In the genomic region with DNA sequence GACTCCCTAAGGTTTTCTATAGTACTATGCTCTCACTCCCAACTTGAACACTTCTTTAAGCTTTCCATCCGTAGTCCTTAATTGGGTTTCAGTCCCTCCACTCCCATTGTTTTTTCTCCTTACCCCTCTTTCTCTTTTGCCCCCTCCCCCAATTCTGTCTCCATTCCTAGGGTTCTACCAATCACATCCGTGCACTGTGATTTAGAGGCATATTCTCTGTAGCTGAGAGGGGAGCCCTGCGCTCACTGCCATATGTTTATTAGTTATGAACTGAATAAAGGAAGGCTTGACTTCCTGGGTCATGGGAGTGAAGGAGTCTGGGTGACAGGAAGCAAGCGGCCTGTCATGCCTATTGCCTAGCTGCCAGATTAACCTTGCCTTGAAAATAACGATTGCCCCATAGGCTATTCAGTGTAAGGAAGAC, we compare ENCODE assay signal across 8 cellular contexts. TPM values are rescaled to one million over a fixed set of nuclear protein-coding genes. Genes with fewer than 3 reads are reported as not detected.
DNase-seq lines count a peak whose midpoint lies in the region; ATAC-seq and TF ChIP-seq lines count a peak whose summit lies in the region.

No MANE protein-coding gene starts in this region.

- H3K27me3 Mint-ChIP-seq in IgD-negative memory B cell (no peaks in the 10 kb centered on the region), brain (peaks cover 21% of the 10 kb centered on the region)

- 0 out of 2 replicates have a peak, but pooled peaks cover 3% of the 10 kb centered on the region for H3K36me3 ChIP-seq in SJCRH30
- peaks cover 3% of the 10 kb centered on the region for H3K36me3 ChIP-seq in smooth muscle cell (ENCODE audit: low read depth)

- H3K27ac Mint-ChIP-seq in IgD-negative memory B cell (peak overlapping the region; percentile 96 to 98 (median 98)), brain (peak overlapping the region; percentile 96 to 100 (median 99))

- peaks cover 2 to 14% (median 3%) of the 10 kb centered on the region in 3 donors for H3K4me1 Mint-ChIP-seq in IgD-negative memory B cell
- peaks cover 19% of the 10 kb centered on the region for H3K4me1 Mint-ChIP-seq in brain

- H3K4me1 ChIP-seq in SJCRH30: no peaks in the 10 kb centered on the region
- peaks cover 8% of the 10 kb centered on the region for H3K4me1 ChIP-seq in smooth muscle cell (ENCODE audit: low read depth)

- H3K9ac ChIP-seq in smooth muscle cell (ENCODE audit: low read depth): peak overlapping the region; percentile 84

- H3K27me3 ChIP-seq in SJCRH30 (no peaks in the 10 kb centered on the region), smooth muscle cell (ENCODE audit: low read depth) (no peaks in the 10 kb centered on the region)

- TF ChIP-seq CTCF in brain (conservative IDR thresholded peaks at IDR 0.05) (no peak), smooth muscle cell (IDR thresholded peaks at IDR 0.05; ENCODE audit: borderline replicate concordance, insufficient read depth, poor library complexity, severe bottlenecking) (no peak)

- H3K4me3 Mint-ChIP-seq in IgD-negative memory B cell: peak overlapping the region; percentile 89 to 97 (median 92)
- peak overlapping the region; percentile 93 to 97 (median 95) for H3K4me3 Mint-ChIP-seq in brain

- H2AFZ ChIP-seq in smooth muscle cell (ENCODE audit: low read depth): peak overlapping the region; percentile 51

- H3K9me3 Mint-ChIP-seq in IgD-negative memory B cell (peaks cover 0 to 2% (median 0%) of the 10 kb centered on the region in 3 donors), brain (no peaks in the 10 kb centered on the region)

- H3K27ac ChIP-seq in SJCRH30: peak overlapping the region; percentile 89
- H3K27ac ChIP-seq in smooth muscle cell (ENCODE audit: low read depth): peak overlapping the region; percentile 89

- ATAC-seq in GM21367 (IDR thresholded peaks at IDR 0.05; ENCODE audit: unreplicated experiment): peak; percentile 54

- no peaks in the 10 kb centered on the region for H3F3A ChIP-seq in smooth muscle cell (ENCODE audit: low read depth)

- H3K36me3 Mint-ChIP-seq in IgD-negative memory B cell: no peaks in the 10 kb centered on the region
- H3K36me3 Mint-ChIP-seq in brain: peaks cover 3% of the 10 kb centered on the region

- peak overlapping the region; percentile 82 for H3K4me2 ChIP-seq in smooth muscle cell

- no peaks in the 10 kb centered on the region for H4K20me1 ChIP-seq in smooth muscle cell (ENCODE audit: low read depth)

- DNase-seq in DMS153 (lab: John Stamatoyannopoulos, UW) (peak; percentile 13), SJCRH30 (peak; percentile 54 to 64), iPS-NIHi11 (ENCODE audit: low spot score) (peak; percentile 17), smooth muscle cell (lab: John Stamatoyannopoulos, UW; ENCODE audit: unreplicated experiment) (no peak), hippocampal formation (lab: John Stamatoyannopoulos, UW) (no peak)

- WGBS in smooth muscle cell (ENCODE audit: low lambda C conversion rate): 33% methylated on average over 5 of the region's 5 CpGs

- H3K79me2 ChIP-seq in smooth muscle cell (ENCODE audit: low read depth): peaks cover 7% of the 10 kb centered on the region

- peak overlapping the region; percentile 85 for H3K4me3 ChIP-seq in SJCRH30
- peak overlapping the region; percentile 58 for H3K4me3 ChIP-seq in smooth muscle cell

- H3K9me3 ChIP-seq in SJCRH30 (replicated peaks): no peaks in the 10 kb centered on the region
- no peaks in the 10 kb centered on the region for H3K9me3 ChIP-seq in smooth muscle cell (replicated peaks; ENCODE audit: low read depth)

RNA-seq across cellular contexts. Expression of a gene that starts 0.5 kb away (rescaled TPM):
- polyA plus RNA-seq in IgD-negative memory B cell (72.3 TPM), brain (ENCODE audit: insufficient read depth, low read depth, low replicate concordance) (50.4 TPM), smooth muscle cell (88.6 and 97.0 TPM in 2 replicates)
- total RNA-seq in SJCRH30 (2014; rRNA removed; shearing (Covaris generic)): 78.7 and 84.8 TPM in 2 replicates
- total RNA-seq in smooth muscle cell: 72.3 and 80.4 TPM in 2 replicates

RNA-seq across cellular contexts. Expression of a gene that starts 25.5 kb away (rescaled TPM):
- 14.9 TPM for polyA plus RNA-seq in IgD-negative memory B cell
- total RNA-seq in SJCRH30 (2014; rRNA removed; shearing (Covaris generic)): 22.9 and 23.3 TPM in 2 replicates
- 10.1 TPM for polyA plus RNA-seq in brain (ENCODE audit: insufficient read depth, low read depth, low replicate concordance)
- total RNA-seq in smooth muscle cell: 27.0 and 32.6 TPM in 2 replicates
- 13.2 and 17.9 TPM in 2 replicates for polyA plus RNA-seq in smooth muscle cell

RNA-seq across cellular contexts. Expression of a gene that starts 43.6 kb away (rescaled TPM):
- polyA plus RNA-seq in IgD-negative memory B cell: 18.0 TPM
- total RNA-seq in SJCRH30 (2014; rRNA removed; shearing (Covaris generic)): 53.9 and 57.9 TPM in 2 replicates
- 26.8 TPM for polyA plus RNA-seq in brain (ENCODE audit: insufficient read depth, low read depth, low replicate concordance)
- 49.6 and 57.0 TPM in 2 replicates for total RNA-seq in smooth muscle cell
- polyA plus RNA-seq in smooth muscle cell: 13.1 and 17.2 TPM in 2 replicates

Comparison
In these comparisons a context has a peak if more than half of its experiments do, and no peak if none do; other contexts are left out.
1. DNase-seq: peak in DMS153 (single experiment), SJCRH30 (2 of 2) and iPS-NIHi11 (single experiment); none in smooth muscle cell (single experiment) and hippocampal formation (0 of 2).